In the genomic region with DNA sequence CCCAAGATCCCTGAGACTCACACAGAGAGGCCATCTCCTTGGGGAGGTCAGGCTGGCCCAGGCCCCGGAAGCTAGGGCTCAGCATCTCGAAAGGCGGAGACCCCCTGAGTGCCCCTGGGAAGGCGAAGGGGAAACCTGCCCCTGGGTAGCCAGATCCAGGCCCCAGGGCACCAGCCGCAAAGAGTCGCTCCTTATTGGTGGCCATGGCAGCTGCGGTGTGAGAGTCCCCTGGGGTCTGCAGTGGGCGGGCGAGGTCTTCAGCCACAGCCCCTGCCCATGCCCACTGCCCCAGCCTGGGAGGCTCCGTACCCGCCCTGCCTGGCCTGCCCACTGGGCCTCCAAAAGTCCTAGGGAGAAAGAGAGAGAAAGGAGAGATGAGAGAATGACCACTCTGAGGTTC, we compare ENCODE assay signal across 16 cellular contexts. TPM values are rescaled to one million over a fixed set of nuclear protein-coding genes. Genes with fewer than 3 reads are reported as not detected.
"Had no signal": no experiment of that assay in that cellular context is flagged by ENCODE, and none has a peak within 500 bp of the region (broad histone marks: within the 10 kb centered on the region; RNA-seq: fewer than 3 reads in every experiment).

No MANE protein-coding gene starts in this region.

- H3K27me3 ChIP-seq: adrenal gland, body of pancreas, foreskin keratinocyte, ovary, SJCRH30, thyroid gland had no signal

- H3K27ac ChIP-seq: adrenal gland, body of pancreas, foreskin keratinocyte, ovary, SJCRH30, thyroid gland had no signal

- H3K4me3 Mint-ChIP-seq: immature natural killer cell; natural killer cell treated with Interleukin-12 subunit alpha and Interleukin-12 subunit beta and Interleukin-15 and Interleukin-18, amount 100 ng/mL, for 72 hours had no signal

- H3K4me3 ChIP-seq: adrenal gland, body of pancreas, lung, ovary, SJCRH30, thyroid gland had no signal

- DNase-seq: activated CD4-positive, alpha-beta T cell treated with anti-CD3 and anti-CD28 coated beads for 1 hour; activated CD4-positive, alpha-beta T cell treated with anti-CD3 and anti-CD28 coated beads, Interleukin-2, amount 50 U/mL, for 48 hours; activated CD8-positive, alpha-beta memory T cell treated with anti-CD3 and anti-CD28 coated beads, Interleukin-2, amount 50 U/mL, for 4 hours; activated naive CD4-positive, alpha-beta T cell treated with anti-CD3 and anti-CD28 coated beads, Interleukin-2, amount 50 U/mL, for 16 hours; adrenal gland; body of pancreas; foreskin keratinocyte; immature natural killer cell; left cardiac atrium; ovary; SJCRH30; T-helper 9 cell; thyroid gland had no signal

- H3K27me3 Mint-ChIP-seq: natural killer cell treated with Interleukin-12 subunit alpha and Interleukin-12 subunit beta and Interleukin-15 and Interleukin-18, amount 100 ng/mL, for 72 hours had no signal

- H3K36me3 ChIP-seq: adrenal gland, ovary, SJCRH30 had no signal

- ATAC-seq: body of pancreas; foreskin keratinocyte; left cardiac atrium; natural killer cell treated with Interleukin-12 subunit alpha and Interleukin-12 subunit beta and Interleukin-15 and Interleukin-18, amount 100 ng/mL, for 72 hours had no signal

- H3K9me3 ChIP-seq: adrenal gland, body of pancreas, ovary, SJCRH30, thyroid gland had no signal

- H3K9me3 Mint-ChIP-seq: activated T-helper 2 cell treated with anti-CD3 and anti-CD28 coated beads, Interferon-gamma antibody, Interleukin-2, Interleukin-4, amounts not matched to agents 10 μg/mL and 5 μg/mL and 100 μg/mL, durations not matched to agents 14 hours and 24 hours and 36 hours; immature natural killer cell; natural killer cell treated with Interleukin-12 subunit alpha and Interleukin-12 subunit beta and Interleukin-15 and Interleukin-18, amount 100 ng/mL, for 72 hours had no signal

- H3K36me3 Mint-ChIP-seq: natural killer cell treated with Interleukin-12 subunit alpha and Interleukin-12 subunit beta and Interleukin-15 and Interleukin-18, amount 100 ng/mL, for 72 hours had no signal

RNA-seq across cellular contexts. Expression of a gene that starts 20.3 kb away (rescaled TPM):
- total RNA-seq: SJCRH30 had no signal

RNA-seq across cellular contexts. Expression of a gene that starts 40.8 kb away (rescaled TPM):
- total RNA-seq: body of pancreas had no signal
